Comparison of ENCODE assay signal across 8 cellular contexts in the genomic region with DNA sequence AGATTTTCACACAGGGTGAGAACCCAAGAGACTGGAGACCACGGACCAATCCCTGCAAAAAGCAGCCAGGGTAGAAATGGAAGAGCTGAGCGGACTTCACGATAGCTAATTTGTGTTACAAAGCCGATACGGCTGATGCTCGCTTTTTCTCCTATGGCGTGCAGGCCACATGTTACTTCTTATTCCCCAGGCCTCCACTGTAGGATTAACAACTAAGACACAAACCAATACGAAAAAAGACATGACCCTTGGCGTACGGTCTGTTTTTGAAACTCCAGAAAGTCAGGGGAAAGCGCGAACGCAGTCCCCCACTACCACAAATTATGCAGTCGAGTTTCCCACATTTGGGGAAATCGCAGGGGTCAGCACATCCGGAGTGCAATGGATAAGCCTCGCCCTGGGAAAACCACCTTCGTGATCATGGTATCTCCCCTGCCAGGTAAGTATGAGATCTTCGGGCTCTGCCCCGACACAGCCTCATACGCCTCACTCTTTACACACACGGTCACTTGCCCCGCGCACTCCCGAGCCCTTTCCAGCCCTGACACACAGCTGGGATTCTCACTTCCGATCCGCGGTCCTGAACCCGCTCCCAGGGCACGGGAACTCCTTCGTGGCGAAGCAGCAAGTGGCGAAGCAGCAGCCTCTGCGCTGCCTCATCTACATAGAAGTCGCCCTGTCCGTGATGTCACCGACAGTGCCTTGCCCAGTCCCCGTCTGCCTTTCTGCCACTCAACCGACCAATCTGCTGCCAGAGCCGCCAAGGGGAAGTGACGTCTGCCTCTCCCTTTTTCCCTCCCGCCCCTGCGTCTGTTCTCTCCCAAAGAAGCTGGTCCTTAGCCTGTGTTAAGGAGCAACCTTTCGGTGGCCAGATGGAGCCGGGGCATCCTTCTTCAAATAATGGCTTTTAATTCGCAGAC. TPM values are rescaled to one million over a fixed set of nuclear protein-coding genes. Genes with fewer than 3 reads are reported as not detected.
DNase-seq lines count a peak whose midpoint lies in the region; ATAC-seq, FAIRE-seq and TF ChIP-seq lines count a peak whose summit lies in the region.
"Not testable (repeated sequence)": the region's sequence is repeated elsewhere in the genome, so short reads cannot be mapped to it uniquely, and the experiment has no call there.

Gene RNU1-3 (minus strand): TSS at position 447 of the 920 bp plus-strand sequence.

- H3K4me1 ChIP-seq in H1 (replicated peaks in 1 of 4; ENCODE audit: control insufficient read depth in 3 of 4, insufficient read depth in 4 of 4, low read length in 3 of 4): not testable (repeated sequence)

- H3K14ac ChIP-seq in H1 (ENCODE audit: insufficient read length): not testable (repeated sequence)

- not testable (repeated sequence) for H3K27ac ChIP-seq in H1 (ENCODE audit: low read depth, low read length)

- TF ChIP-seq POLR2A in H1 (IDR thresholded peaks at IDR 0.05; ENCODE audit: control extremely low read depth in 1 of 2, low read depth in 2 of 2, low read length in 2 of 2): not testable (repeated sequence)

- H4K91ac ChIP-seq in H1 (replicated peaks; ENCODE audit: insufficient read length, low read length): not testable (repeated sequence)

- H2BK5ac ChIP-seq in H1 (ENCODE audit: low read depth, low read length): not testable (repeated sequence)

- not testable (repeated sequence) for H3K9me3 Mint-ChIP-seq in activated CD8-positive, alpha-beta T cell treated with anti-CD3 and anti-CD28 coated beads for 36 hours; type B pancreatic cell

- not testable (repeated sequence) for H3K27ac Mint-ChIP-seq in activated CD8-positive, alpha-beta T cell treated with anti-CD3 and anti-CD28 coated beads for 36 hours; type B pancreatic cell

- H3K36me3 Mint-ChIP-seq in activated CD8-positive, alpha-beta T cell treated with anti-CD3 and anti-CD28 coated beads for 36 hours (ENCODE audit: low read depth); type B pancreatic cell: not testable (repeated sequence)

- not testable (repeated sequence) for H2BK12ac ChIP-seq in H1 (ENCODE audit: low read depth, low read length)

- not testable (repeated sequence) for H3K79me2 ChIP-seq in H1 (ENCODE audit: control insufficient read depth in 1 of 2, insufficient read depth in 2 of 2, low read length in 2 of 2)

- not testable (repeated sequence) for TF ChIP-seq CTCF in activated CD8-positive, alpha-beta T cell treated with anti-CD3 and anti-CD28 coated beads for 36 hours (IDR thresholded peaks at IDR 0.05); H1 (IDR thresholded peaks at IDR 0.05; ENCODE audit: control extremely low read depth in 1 of 3, insufficient read depth in 1 of 3, low read depth in 1 of 3, low read length in 3 of 3); type B pancreatic cell (conservative IDR thresholded peaks at IDR 0.05)

- not testable (repeated sequence) for H3K4me1 Mint-ChIP-seq in activated CD8-positive, alpha-beta T cell treated with anti-CD3 and anti-CD28 coated beads for 36 hours (ENCODE audit: low read depth); type B pancreatic cell (ENCODE audit: unreplicated experiment)

- H3K9me3 ChIP-seq in H1 (ENCODE audit: insufficient read depth in 2 of 2, low read depth in 1 of 2, low read length in 1 of 2): not testable (repeated sequence)

- not testable (repeated sequence) for H3K18ac ChIP-seq in H1 (ENCODE audit: extremely low read depth, low read length)

- H2BK20ac ChIP-seq in H1 (ENCODE audit: low read length): not testable (repeated sequence)

- not testable (repeated sequence) for H3K4me2 ChIP-seq in H1 (ENCODE audit: insufficient read depth in 1 of 2, low read depth in 2 of 2, low read length in 2 of 2)

- H3K9ac ChIP-seq in H1 (replicated peaks in 1 of 4; ENCODE audit: extremely low read depth in 1 of 4, low read depth in 3 of 4, low read length in 3 of 4): not testable (repeated sequence)

- H2AFZ ChIP-seq in H1 (ENCODE audit: low read length): not testable (repeated sequence)

- not testable (repeated sequence) for H3K79me1 ChIP-seq in H1 (ENCODE audit: low read depth, low read length)

- not testable (repeated sequence) for H3K23me2 ChIP-seq in H1 (ENCODE audit: low read depth, low read length)

- H2AK5ac ChIP-seq in H1 (ENCODE audit: low read depth, low read length): not testable (repeated sequence)

- POLR2A ChIA-PET in activated CD8-positive, alpha-beta T cell treated with anti-CD3 and anti-CD28 coated beads for 36 hours (lab: Charles Lee); H1 (lab: Charles Lee; ENCODE audit: partially characterized antibody): not testable (repeated sequence)

- not testable (repeated sequence) for H3K56ac ChIP-seq in H1 (replicated peaks; ENCODE audit: insufficient read length, low read depth, low read length)

- not testable (repeated sequence) for H4K8ac ChIP-seq in H1 (ENCODE audit: extremely low read depth, insufficient read depth, low read length)

- ATAC-seq in GM18517 (IDR thresholded peaks at IDR 0.05; ENCODE audit: unreplicated experiment) (peak; percentile 98), GM21390 (IDR thresholded peaks at IDR 0.05; ENCODE audit: unreplicated experiment) (peak; percentile 100), HG02852 (IDR thresholded peaks at IDR 0.05; ENCODE audit: unreplicated experiment) (peak; percentile 94), HG03460 (IDR thresholded peaks at IDR 0.05; ENCODE audit: unreplicated experiment) (peak; percentile 92)
- ATAC-seq in activated CD8-positive, alpha-beta T cell treated with anti-CD3 and anti-CD28 coated beads for 36 hours: peak; percentile 99

- no CpG with 5 or more reads among the region's 46 CpGs for WGBS in H1 (ENCODE audit: extremely low coverage in 1 of 2, insufficient coverage in 1 of 2, insufficient read length in 1 of 2, insufficient replicate concordance in 2 of 2, low coverage in 1 of 2, low lambda C conversion rate in 2 of 2, missing lambda C conversion rate in 1 of 2), 2 experiments

- CTCF ChIA-PET in activated CD8-positive, alpha-beta T cell treated with anti-CD3 and anti-CD28 coated beads for 36 hours (lab: Charles Lee); H1 (lab: Charles Lee; ENCODE audit: partially characterized antibody): not testable (repeated sequence)

- H2BK15ac ChIP-seq in H1 (ENCODE audit: low read length): not testable (repeated sequence)

- H3K23ac ChIP-seq in H1 (ENCODE audit: insufficient read length): not testable (repeated sequence)

- H4K20me1 ChIP-seq in H1 (replicated peaks in 1 of 2; ENCODE audit: control insufficient read depth in 1 of 2, insufficient read depth in 2 of 2, low read length in 2 of 2): not testable (repeated sequence)

- TF ChIP-seq EP300 in H1 (IDR thresholded peaks at IDR 0.05; ENCODE audit: borderline replicate concordance in 1 of 2, low read depth in 2 of 2, low read length in 2 of 2): not testable (repeated sequence)

- not testable (repeated sequence) for H3K4ac ChIP-seq in H1 (replicated peaks; ENCODE audit: insufficient read length, low read depth, low read length)

- H3K27me3 ChIP-seq in H1 (replicated peaks in 1 of 4; ENCODE audit: control insufficient read depth in 3 of 4, extremely low read depth in 1 of 4, insufficient read depth in 3 of 4, low read length in 3 of 4): not testable (repeated sequence)

- H4K5ac ChIP-seq in H1 (ENCODE audit: insufficient read length, low read depth, low read length): not testable (repeated sequence)

- not testable (repeated sequence) for H2BK120ac ChIP-seq in H1 (replicated peaks; ENCODE audit: low read depth, low read length)

- not testable (repeated sequence) for H3K27me3 Mint-ChIP-seq in activated CD8-positive, alpha-beta T cell treated with anti-CD3 and anti-CD28 coated beads for 36 hours; type B pancreatic cell

- DNase-seq in activated CD8-positive, alpha-beta T cell treated with anti-CD3 and anti-CD28 coated beads for 36 hours; H1 (ENCODE audit: low read depth in 1 of 2, low spot score in 2 of 2); lung microvascular endothelial cell (ENCODE audit: low read depth in 2 of 2); type B pancreatic cell (ENCODE audit: extremely low spot score, unreplicated experiment): not testable (repeated sequence)

- FAIRE-seq in H1 (lab: Jason Lieb, UNC): not testable (repeated sequence)

- intact Hi-C loops in activated CD8-positive, alpha-beta T cell treated with anti-CD3 and anti-CD28 coated beads for 36 hours (cut with micrococcal nuclease): not testable (repeated sequence)

- H3K4me3 ChIP-seq in H1 (ENCODE audit: extremely low read depth in 1 of 4, insufficient read depth in 2 of 4, low read depth in 3 of 4, low read length in 4 of 4): not testable (repeated sequence)

- not testable (repeated sequence) for H3K36me3 ChIP-seq in H1 (ENCODE audit: control insufficient read depth in 2 of 4, insufficient read depth in 4 of 4, low read length in 3 of 4)

- not testable (repeated sequence) for H3K4me3 Mint-ChIP-seq in activated CD8-positive, alpha-beta T cell treated with anti-CD3 and anti-CD28 coated beads for 36 hours; type B pancreatic cell

- TF ChIP-seq RAD21 in H1 (IDR thresholded peaks at IDR 0.05 in 1 of 2, conservative IDR thresholded peaks at IDR 0.05 in 1 of 2; ENCODE audit: low read depth in 2 of 2, low read length in 2 of 2): not testable (repeated sequence)

RNA-seq across cellular contexts. Expression of gene RNU1-3, which starts in this region (rescaled TPM):
- 1,000 to 10,000 TPM in 1 of 2 experiments, 100 to 1,000 TPM in 1; 820 to 1,043 TPM for total RNA-seq in activated CD8-positive, alpha-beta T cell treated with anti-CD3 and anti-CD28 coated beads for 36 hours
- total RNA-seq in H1 (2021; fragmentation: NEBNext Ultra II Directional; extraction: Animal tissue kit (Norgen Biotek cat#: 25700)): 1,303 and 1,497 TPM in 2 replicates
- polyA plus RNA-seq in H1 (2011; rRNA removed): under 0.01 and 145 TPM in 2 replicates
- polyA plus RNA-seq in H1 (2011; cell fraction: cytosol; rRNA removed): under 0.01 TPM
- under 0.01 TPM for polyA plus RNA-seq in H1 (2011; cell fraction: nucleus; rRNA removed)
- polyA plus RNA-seq in H1 (2012, experiment 1 of 2): 20.3 to 94.3 TPM in 2 of 4 replicates, not detected in the others
- not detected for polyA plus RNA-seq in H1 (2012, experiment 2 of 2)
- not detected for polyA plus RNA-seq in H1 (2013, experiment 1 of 2)
- not detected for polyA plus RNA-seq in H1 (2013, experiment 2 of 2)
- 10,411 and 22,262 TPM in 2 replicates for polyA minus RNA-seq in H1 (2011; rRNA and poly(A)+ RNA removed)
- 63,669 TPM for polyA minus RNA-seq in H1 (2011; cell fraction: cytosol; rRNA and poly(A)+ RNA removed)
- polyA minus RNA-seq in H1 (2011; cell fraction: nucleus; rRNA and poly(A)+ RNA removed): 43,973 TPM
- under 0.01 and 5,258 TPM in 2 replicates for total RNA-seq in lung microvascular endothelial cell
- total RNA-seq in type B pancreatic cell (ENCODE audit: low replicate concordance): 2,993 and 3,564 TPM in 2 replicates
